15 cellular contexts compared by ENCODE assay signal in the genomic region with DNA sequence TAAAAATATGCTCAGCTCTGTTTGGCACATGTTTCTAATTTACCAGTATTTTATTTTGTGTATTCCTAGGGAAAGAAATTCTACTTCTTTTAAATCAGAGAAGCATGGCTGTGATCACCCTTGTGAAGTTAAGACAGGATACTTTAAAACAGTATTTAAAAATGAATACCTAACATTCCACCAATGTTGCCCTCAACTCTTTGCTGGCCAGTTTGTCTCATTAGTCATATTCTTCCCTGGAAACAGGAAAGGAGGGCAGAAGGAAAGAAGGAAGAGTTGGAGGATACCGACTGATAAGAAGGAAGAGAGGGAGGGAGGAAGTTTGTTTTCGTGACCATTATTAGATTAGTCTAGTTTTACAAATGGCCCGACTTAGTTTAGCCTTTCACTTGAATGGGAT.
DNase-seq lines count a peak whose midpoint lies in the region; ATAC-seq and TF ChIP-seq lines count a peak whose summit lies in the region.
"Had no signal": no experiment of that assay in that cellular context is flagged by ENCODE, and none has a peak within 500 bp of the region (broad histone marks: within the 10 kb centered on the region; RNA-seq: fewer than 3 reads in every experiment).

No MANE protein-coding gene starts in this region.

- H3K36me3 ChIP-seq in neuronal stem cell (replicated peaks in 1 of 2; ENCODE audit: control insufficient read depth in 2 of 2, insufficient read depth in 2 of 2, low read length in 2 of 2): no peaks in the 10 kb centered on the region
- H3K36me3 ChIP-seq: sigmoid colon had no signal

- no peak overlapping the region for H3K14ac ChIP-seq in neuronal stem cell (ENCODE audit: low read length)

- H3K23ac ChIP-seq in neuronal stem cell (ENCODE audit: low read depth, low read length, poor library complexity): no peak overlapping the region

- TF ChIP-seq CTCF in epithelial cell of esophagus (IDR thresholded peaks at IDR 0.05; ENCODE audit: insufficient read depth, low read depth, low read length, missing control alignments): no peak
- TF ChIP-seq CTCF in lower leg skin (IDR thresholded peaks at IDR 0.05): no peak

- no peak overlapping the region for H2BK15ac ChIP-seq in neuronal stem cell (ENCODE audit: low read length)

- H3K4me1 ChIP-seq in neuronal stem cell (ENCODE audit: control insufficient read depth in 2 of 2, insufficient read depth in 1 of 2, low read depth in 1 of 2, low read length in 2 of 2): peaks cover 0 to 6% of the 10 kb centered on the region in 2 donors
- H3K4me1 ChIP-seq: sigmoid colon had no signal

- H2AFZ ChIP-seq in neuronal stem cell (ENCODE audit: low read length): peak overlapping the region; percentile 70

- no peaks in the 10 kb centered on the region for H3K79me1 ChIP-seq in neuronal stem cell (ENCODE audit: low read depth, low read length)

- no peak overlapping the region for H2BK12ac ChIP-seq in neuronal stem cell (ENCODE audit: low read length)

- no CpG with 5 or more reads among the region's 3 CpGs for WGBS in neuronal stem cell (ENCODE audit: extremely low coverage in 2 of 2, insufficient read length in 2 of 2, insufficient replicate concordance in 1 of 2), 2 donors
- WGBS in lower leg skin, 2 donors: 50 to 51% methylated on average over 3 of the region's 3 CpGs

- no peak overlapping the region for H4K8ac ChIP-seq in neuronal stem cell (ENCODE audit: low read depth, low read length)

- no peak overlapping the region for H2AK5ac ChIP-seq in neuronal stem cell (ENCODE audit: low read depth, low read length)

- no peak overlapping the region for H3K9ac ChIP-seq in neuronal stem cell (ENCODE audit: low read depth, low read length, poor library complexity)

- no peak overlapping the region for H3K4me2 ChIP-seq in neuronal stem cell (ENCODE audit: insufficient read depth, low read length, poor library complexity, severe bottlenecking)

- H2BK5ac ChIP-seq in neuronal stem cell (ENCODE audit: low read length): no peak overlapping the region

- H3K4ac ChIP-seq in neuronal stem cell (ENCODE audit: low read length): no peak overlapping the region

- DNase-seq in EH (ENCODE audit: low read depth): peak; percentile 77
- DNase-seq in RPMI7951 (ENCODE audit: low read depth): peak; percentile 36
- peak; percentile 25 for DNase-seq in epithelial cell of esophagus (ENCODE audit: low read depth)
- DNase-seq in neuronal stem cell (ENCODE audit: low spot score): no peak
- DNase-seq in activated T-cell treated with anti-CD3 and anti-CD28 coated beads, Interleukin-2, amount 50 U/mL, for 48 hours: no peak
- DNase-seq in lower leg skin (ENCODE audit: low spot score in 2 of 2): no peak
- no peak for DNase-seq in NCI-H2081 (lab: John Stamatoyannopoulos, UW)
- DNase-seq: activated naive CD4-positive, alpha-beta T cell treated with anti-CD3 and anti-CD28 coated beads, Interleukin-2, amount 50 U/mL, for 16 hours; foreskin melanocyte; NCI-H1694; NCI-H748 treated with DMSO at 0.1 percent for 48 hours; Right ventricle myocardium superior; sigmoid colon; stimulated activated naive CD8-positive, alpha-beta T cell treated with anti-CD3 and anti-CD28 coated beads, Interleukin-15, Interleukin-2, amounts not matched to agents 100 U/mL and 50 U/mL, for 24 hours had no signal

- H3K9me3 ChIP-seq in neuronal stem cell (replicated peaks in 1 of 2; ENCODE audit: control insufficient read depth in 2 of 2, insufficient read depth in 1 of 2, low read depth in 1 of 2, low read length in 2 of 2): no peaks in the 10 kb centered on the region
- H3K9me3 ChIP-seq: sigmoid colon had no signal

- no peak for ATAC-seq in HG02588 (IDR thresholded peaks at IDR 0.05; ENCODE audit: unreplicated experiment)
- ATAC-seq: stimulated activated naive CD8-positive, alpha-beta T cell treated with anti-CD3 and anti-CD28 coated beads, Interleukin-15, Interleukin-2, amounts not matched to agents 100 U/mL and 50 U/mL, for 24 hours had no signal

- H3K4me3 ChIP-seq in epithelial cell of esophagus (ENCODE audit: low read length): no peak overlapping the region
- no peak overlapping the region for H3K4me3 ChIP-seq in neuronal stem cell (ENCODE audit: low read length in 2 of 2)
- no peak overlapping the region for H3K4me3 ChIP-seq in lower leg skin (ENCODE audit: low read depth, poor library complexity, severe bottlenecking)
- H3K4me3 ChIP-seq: sigmoid colon had no signal

- intact Hi-C loops in lower leg skin (cut with DNase I; ENCODE audit: low total_unique reads): no loop called here

- no peak overlapping the region for H3K18ac ChIP-seq in neuronal stem cell (ENCODE audit: low read length)

- TF ChIP-seq POLR2A in lower leg skin (IDR thresholded peaks at IDR 0.05): no peak

- H4K91ac ChIP-seq in neuronal stem cell (ENCODE audit: low read depth, low read length, poor library complexity): no peak overlapping the region

- H3K27ac ChIP-seq in neuronal stem cell (replicated peaks; ENCODE audit: low read length): no peak overlapping the region
- H3K27ac ChIP-seq: sigmoid colon had no signal

- no peak overlapping the region for H2BK120ac ChIP-seq in neuronal stem cell (ENCODE audit: low read depth, low read length)

- no peaks in the 10 kb centered on the region for H3K27me3 ChIP-seq in neuronal stem cell (ENCODE audit: control insufficient read depth in 3 of 3, insufficient read depth in 3 of 3, low read depth in 1 of 3, low read length in 3 of 3)
- H3K27me3 ChIP-seq: sigmoid colon had no signal

Comparison
In these comparisons a context has a peak if more than half of its experiments do, and no peak if none do; other contexts are left out.
1. DNase-seq: peak in EH (single experiment), RPMI7951 (single experiment) and epithelial cell of esophagus (single experiment); none in neuronal stem cell (single experiment), activated T-cell treated with anti-CD3 and anti-CD28 coated beads, Interleukin-2, amount 50 U/mL, for 48 hours (0 of 2), lower leg skin (0 of 2) and NCI-H2081 (0 of 2).